Comparison of ENCODE assay signal across 15 cellular contexts in the genomic region with DNA sequence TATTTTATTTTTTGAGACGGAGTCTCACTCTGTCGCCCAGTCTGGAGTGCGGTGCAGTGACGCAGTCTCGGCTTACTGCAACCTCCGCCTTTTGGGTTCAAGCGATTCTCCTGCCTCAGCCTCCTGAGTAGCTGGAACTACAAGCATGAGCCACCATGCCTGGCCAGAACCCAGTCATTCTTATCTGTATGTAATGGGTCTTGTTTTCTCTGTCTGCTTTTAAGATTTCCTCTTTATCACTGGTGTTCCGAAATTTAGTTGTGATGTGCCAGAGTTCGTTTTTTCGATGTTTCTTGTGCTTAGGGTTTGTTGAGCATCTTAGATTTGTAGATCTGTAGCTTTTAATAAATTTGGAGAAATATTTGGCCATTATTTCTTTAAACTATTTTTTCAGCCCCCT.
"Had no signal": no experiment of that assay in that cellular context is flagged by ENCODE, and none has a peak within 500 bp of the region (broad histone marks: within the 10 kb centered on the region; RNA-seq: fewer than 3 reads in every experiment).

No MANE protein-coding gene starts in this region.

- H3K27ac ChIP-seq: epithelial cell of prostate, pancreas, thoracic aorta, WERI-Rb-1 had no signal

- H3K4me3 ChIP-seq: pancreas, stomach, thoracic aorta had no signal

- H3K4me3 Mint-ChIP-seq: immature natural killer cell had no signal

- DNase-seq: activated CD4-positive, alpha-beta T cell treated with anti-CD3 and anti-CD28 coated beads, Interleukin-2, amount 50 U/mL, for 48 hours; activated CD8-positive, alpha-beta memory T cell treated with anti-CD3 and anti-CD28 coated beads, Interleukin-2, amount 50 U/mL, for 4 hours; anterior cingulate cortex; dermis blood vessel endothelial cell; immature natural killer cell; stimulated activated CD4-positive, alpha-beta T cell treated with anti-CD3 and anti-CD28 coated beads, Interleukin-12 subunit alpha, Interleukin-12 subunit beta, amount 100 ng/mL, for 4 hours; stimulated activated CD4-positive, alpha-beta T cell treated with anti-CD3 and anti-CD28 coated beads, Interleukin-2, amount 100 ng/mL, for 24 hours; stomach; T-helper 9 cell; WERI-Rb-1 had no signal

- H3K4me1 ChIP-seq: pancreas had no signal

- H3K27ac Mint-ChIP-seq: activated T-helper 2 cell treated with anti-CD3 and anti-CD28 coated beads, Interferon-gamma antibody, Interleukin-2, Interleukin-4, amounts not matched to agents 10 μg/mL and 5 μg/mL and 100 μg/mL, durations not matched to agents 14 hours and 24 hours and 36 hours had no signal

- H3K9me3 ChIP-seq: pancreas, stomach, thoracic aorta had no signal

- H3K27me3 ChIP-seq: pancreas, stomach had no signal

- H3K9me3 Mint-ChIP-seq: activated naive CD4-positive, alpha-beta T cell treated with anti-CD3 and anti-CD28 coated beads, Interleukin-2, amount 50 U/mL, for 72 hours; activated T-helper 2 cell treated with anti-CD3 and anti-CD28 coated beads, Interferon-gamma antibody, Interleukin-2, Interleukin-4, amounts not matched to agents 10 μg/mL and 5 μg/mL and 100 μg/mL, durations not matched to agents 14 hours and 24 hours and 36 hours; immature natural killer cell had no signal

- H3K36me3 ChIP-seq: pancreas, stomach, thoracic aorta had no signal
